ENCODE assay signal across 8 cellular contexts in genomic region chr6:154352898-154353585, GRCh38.
A peak's percentile ranks its signal among the peaks of the same experiment; 100 is the strongest.
DNase-seq lines count a peak whose midpoint lies in the region; ATAC-seq and TF ChIP-seq lines count a peak whose summit lies in the region.
"Had no signal": no experiment of that assay in that cellular context is flagged by ENCODE, and none has a peak within 500 bp of the region (broad histone marks: within the 10 kb centered on the region; RNA-seq: fewer than 3 reads in every experiment).

No MANE protein-coding gene starts in this region.

- no peaks in the 10 kb centered on the region for H3K36me3 ChIP-seq in WERI-Rb-1

- no peaks in the 10 kb centered on the region for H3K9me3 ChIP-seq in WERI-Rb-1 (ENCODE audit: severe bottlenecking)

- H3K27ac ChIP-seq in WERI-Rb-1, result no peak overlapping the region

- TF ChIP-seq CTCF in WERI-Rb-1 (IDR thresholded peaks at IDR 0.05; ENCODE audit: low read depth, low read length), result no peak

- H3K4me3 ChIP-seq in WERI-Rb-1 (ENCODE audit: low read depth, low read length), result no peak overlapping the region

- DNase-seq in stimulated activated CD4-positive, alpha-beta T cell treated with anti-CD3 and anti-CD28 coated beads, Interleukin-2, amount 100 ng/mL, for 24 hours, result peak; percentile 47 to 50
- no peak for DNase-seq in NCI-H2227 (lab: John Stamatoyannopoulos, UW; ENCODE audit: unreplicated experiment)
- DNase-seq in GM03348 (ENCODE audit: low spot score), result no peak
- no peak for DNase-seq in WERI-Rb-1

- peak; percentile 73 for ATAC-seq in GM18868 (IDR thresholded peaks at IDR 0.05; ENCODE audit: unreplicated experiment)
- peak; percentile 72 for ATAC-seq in GM21576 (IDR thresholded peaks at IDR 0.05; ENCODE audit: unreplicated experiment)
- peak; percentile 67 for ATAC-seq in HG03558 (IDR thresholded peaks at IDR 0.05; ENCODE audit: extremely low read depth, unreplicated experiment)
- ATAC-seq: HCT116 had no signal

- no peaks in the 10 kb centered on the region for H3K27me3 ChIP-seq in WERI-Rb-1 (ENCODE audit: insufficient read depth, low read depth, severe bottlenecking)

Comparison
In these comparisons a context has a peak if more than half of its experiments do, and no peak if none do; other contexts are left out.
1. DNase-seq: peak in stimulated activated CD4-positive, alpha-beta T cell treated with anti-CD3 and anti-CD28 coated beads, Interleukin-2, amount 100 ng/mL, for 24 hours (2 of 2); none in NCI-H2227 (single experiment), GM03348 (single experiment) and WERI-Rb-1 (single experiment).
2. Peak in every context shown above with its lines, with median percentiles within 50 percentile points of each other: ATAC-seq.